ENCODE assay signal across 4 cellular contexts in the genomic region with DNA sequence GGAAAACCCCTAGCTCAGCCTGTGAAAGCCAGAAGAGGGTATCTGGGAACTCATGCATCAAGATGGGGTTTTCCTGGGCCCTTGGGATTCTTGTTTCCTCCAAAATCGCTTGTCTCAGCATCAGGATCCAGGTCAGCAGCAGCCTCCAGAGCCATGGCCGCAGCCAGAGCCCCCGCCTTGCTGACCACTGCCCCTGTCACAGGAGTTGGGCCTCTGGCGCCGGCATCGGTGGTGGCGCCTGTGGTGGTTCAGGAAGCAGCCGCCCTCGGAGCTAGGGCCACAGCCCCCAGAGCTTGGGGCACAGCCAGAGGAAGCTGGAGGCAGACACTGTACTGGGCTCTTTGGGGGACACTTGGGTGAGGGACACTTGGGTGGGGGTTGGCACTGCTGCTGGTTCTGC. TPM values are rescaled to one million over a fixed set of nuclear protein-coding genes. Genes with fewer than 3 reads are reported as not detected.
"Had no signal": no experiment of that assay in that cellular context is flagged by ENCODE, and none has a peak within 500 bp of the region (broad histone marks: within the 10 kb centered on the region; RNA-seq: fewer than 3 reads in every experiment).

No MANE protein-coding gene starts in this region.

RNA-seq across cellular contexts. Expression of a gene that starts 0.8 kb away (rescaled TPM):
- total RNA-seq: M059J, NCI-H460 had no signal

RNA-seq across cellular contexts. Expression of a gene that starts 12.9 kb away (rescaled TPM):
- total RNA-seq: LHCN-M2, M059J, MCF 10A, NCI-H460 had no signal

RNA-seq across cellular contexts. Expression of a gene that starts 20.5 kb away (rescaled TPM):
- total RNA-seq: LHCN-M2, M059J, MCF 10A, NCI-H460 had no signal

RNA-seq across cellular contexts. Expression of a gene that starts 34.1 kb away (rescaled TPM):
- total RNA-seq: LHCN-M2, M059J, MCF 10A, NCI-H460 had no signal

RNA-seq across cellular contexts. Expression of a gene that starts 43.4 kb away (rescaled TPM):
- total RNA-seq: LHCN-M2, M059J, MCF 10A, NCI-H460 had no signal
